ENCODE assay signal across 1 cellular context in genomic region chr2:17947113-17947512, GRCh38.
TF ChIP-seq lines count a peak whose summit lies in the region.

No MANE protein-coding gene starts in this region.

TF ChIP-seq in K562, 482 proteins besides CTCF, POLR2A, EP300 and RAD21 (continued from another document):
- TF ChIP-seq, protein P1, sequence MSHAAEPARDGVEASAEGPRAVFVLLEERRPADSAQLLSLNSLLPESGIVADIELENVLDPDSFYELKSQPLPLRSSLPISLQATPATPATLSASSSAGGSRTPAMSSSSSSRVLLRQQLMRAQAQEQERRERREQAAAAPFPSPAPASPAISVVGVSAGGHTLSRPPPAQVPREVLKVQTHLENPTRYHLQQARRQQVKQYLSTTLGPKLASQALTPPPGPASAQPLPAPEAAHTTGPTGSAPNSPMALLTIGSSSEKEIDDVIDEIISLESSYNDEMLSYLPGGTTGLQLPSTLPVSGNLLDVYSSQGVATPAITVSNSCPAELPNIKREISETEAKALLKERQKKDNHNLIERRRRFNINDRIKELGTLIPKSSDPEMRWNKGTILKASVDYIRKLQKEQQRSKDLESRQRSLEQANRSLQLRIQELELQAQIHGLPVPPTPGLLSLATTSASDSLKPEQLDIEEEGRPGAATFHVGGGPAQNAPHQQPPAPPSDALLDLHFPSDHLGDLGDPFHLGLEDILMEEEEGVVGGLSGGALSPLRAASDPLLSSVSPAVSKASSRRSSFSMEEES (CRISPR knock-in tag; IDR thresholded peaks at IDR 0.05), result peak; percentile 90
- TF ChIP-seq TOE1 (IDR thresholded peaks at IDR 0.05; ENCODE audit: borderline replicate concordance) (0 out of 2 replicates have a peak, but pooled peaks have one; percentile 43), TOE1 (CRISPR knock-in tag; IDR thresholded peaks at IDR 0.05; ENCODE audit: borderline replicate concordance, low read depth) (no peak), TBL1XR1 (IDR thresholded peaks at IDR 0.05; ENCODE audit: low read length in 2 of 2) (no peak), RFX1 (IDR thresholded peaks at IDR 0.05) (no peak), ZNF75A (CRISPR knock-in tag; IDR thresholded peaks at IDR 0.05) (no peak), FUS (optimal IDR thresholded peaks at IDR 0.05; ENCODE audit: low read depth, low read length) (no peak), CBFA2T2 (conservative IDR thresholded peaks at IDR 0.05) (peak; percentile 30), ZNF124 (CRISPR knock-in tag; IDR thresholded peaks at IDR 0.05) (no peak), ELF1 (tag; IDR thresholded peaks at IDR 0.05) (no peak), UBTF (IDR thresholded peaks at IDR 0.05; ENCODE audit: borderline replicate concordance in 1 of 2, low read depth in 2 of 2, low read length in 2 of 2) (no peak)
- TF ChIP-seq, protein P2, sequence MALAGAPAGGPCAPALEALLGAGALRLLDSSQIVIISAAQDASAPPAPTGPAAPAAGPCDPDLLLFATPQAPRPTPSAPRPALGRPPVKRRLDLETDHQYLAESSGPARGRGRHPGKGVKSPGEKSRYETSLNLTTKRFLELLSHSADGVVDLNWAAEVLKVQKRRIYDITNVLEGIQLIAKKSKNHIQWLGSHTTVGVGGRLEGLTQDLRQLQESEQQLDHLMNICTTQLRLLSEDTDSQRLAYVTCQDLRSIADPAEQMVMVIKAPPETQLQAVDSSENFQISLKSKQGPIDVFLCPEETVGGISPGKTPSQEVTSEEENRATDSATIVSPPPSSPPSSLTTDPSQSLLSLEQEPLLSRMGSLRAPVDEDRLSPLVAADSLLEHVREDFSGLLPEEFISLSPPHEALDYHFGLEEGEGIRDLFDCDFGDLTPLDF (CRISPR knock-in tag; IDR thresholded peaks at IDR 0.05), result no peak
- TF ChIP-seq, protein P3, sequence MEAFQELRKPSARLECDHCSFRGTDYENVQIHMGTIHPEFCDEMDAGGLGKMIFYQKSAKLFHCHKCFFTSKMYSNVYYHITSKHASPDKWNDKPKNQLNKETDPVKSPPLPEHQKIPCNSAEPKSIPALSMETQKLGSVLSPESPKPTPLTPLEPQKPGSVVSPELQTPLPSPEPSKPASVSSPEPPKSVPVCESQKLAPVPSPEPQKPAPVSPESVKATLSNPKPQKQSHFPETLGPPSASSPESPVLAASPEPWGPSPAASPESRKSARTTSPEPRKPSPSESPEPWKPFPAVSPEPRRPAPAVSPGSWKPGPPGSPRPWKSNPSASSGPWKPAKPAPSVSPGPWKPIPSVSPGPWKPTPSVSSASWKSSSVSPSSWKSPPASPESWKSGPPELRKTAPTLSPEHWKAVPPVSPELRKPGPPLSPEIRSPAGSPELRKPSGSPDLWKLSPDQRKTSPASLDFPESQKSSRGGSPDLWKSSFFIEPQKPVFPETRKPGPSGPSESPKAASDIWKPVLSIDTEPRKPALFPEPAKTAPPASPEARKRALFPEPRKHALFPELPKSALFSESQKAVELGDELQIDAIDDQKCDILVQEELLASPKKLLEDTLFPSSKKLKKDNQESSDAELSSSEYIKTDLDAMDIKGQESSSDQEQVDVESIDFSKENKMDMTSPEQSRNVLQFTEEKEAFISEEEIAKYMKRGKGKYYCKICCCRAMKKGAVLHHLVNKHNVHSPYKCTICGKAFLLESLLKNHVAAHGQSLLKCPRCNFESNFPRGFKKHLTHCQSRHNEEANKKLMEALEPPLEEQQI (IDR thresholded peaks at IDR 0.05), result no peak
